21 cellular contexts compared by ENCODE assay signal in genomic region chr2:167490394-167490793, GRCh38.
"Had no signal": no experiment of that assay in that cellular context is flagged by ENCODE, and none has a peak within 500 bp of the region (broad histone marks: within the 10 kb centered on the region; RNA-seq: fewer than 3 reads in every experiment).

No MANE protein-coding gene starts in this region.

- H3K27ac ChIP-seq: KMS-11, RWPE1 had no signal

- DNase-seq: Kasumi-1; MM.1S; NCI-H1092 treated with DMSO at 0.1 percent for 48 hours; NCI-H1417 treated with DMSO at 0.1 percent for 48 hours; NCI-H146; NCI-H1694 treated with DMSO at 0.1 percent for 48 hours; NCI-H1930; NCI-H2081; NCI-H2107; NCI-H2171 treated with DMSO at 0.1 percent for 48 hours; NCI-H526 treated with DMSO at 0.1 percent for 48 hours; NCI-H748 treated with DMSO at 0.1 percent for 48 hours; NK-92 treated with Interleukin-12 subunit alpha and Interleukin-12 subunit beta, amount 100 ng/mL, for 24 hours; PC-3; SHP77; T-helper 1 cell had no signal

- FAIRE-seq: K562 had no signal

- ATAC-seq: K562, Panc1, PC-3, SK-N-SH treated with all-trans-retinoic acid at 6 μM for 48 hours had no signal

- H3K4me3 ChIP-seq: K562 had no signal

- H3K9ac ChIP-seq: KMS-11 had no signal

- H3K4me2 ChIP-seq: KMS-11 had no signal
